Comparison of ENCODE assay signal across 8 cellular contexts in genomic region chr1:12144236-12144635, GRCh38. TPM values are rescaled to one million over a fixed set of nuclear protein-coding genes. Genes with fewer than 3 reads are reported as not detected.
A peak's percentile ranks its signal among the peaks of the same experiment; 100 is the strongest.
DNase-seq lines count a peak whose midpoint lies in the region; ATAC-seq and TF ChIP-seq lines count a peak whose summit lies in the region.
"Had no signal": no experiment of that assay in that cellular context is flagged by ENCODE, and none has a peak within 500 bp of the region (broad histone marks: within the 10 kb centered on the region; RNA-seq: fewer than 3 reads in every experiment).

No MANE protein-coding gene starts in this region.

- POLR2A ChIA-PET in activated CD8-positive, alpha-beta T cell treated with anti-CD3 and anti-CD28 coated beads for 36 hours (lab: Charles Lee), result interaction anchor here (1.0 kb wide), 2 partner anchors 9 to 11 kb away, joined by 3 to 4 read pairs; no protein-coding TSS in a partner anchor

- ATAC-seq in activated CD8-positive, alpha-beta T cell treated with anti-CD3 and anti-CD28 coated beads for 36 hours, result no peak
- peak; percentile 64 for ATAC-seq in left colon
- ATAC-seq in stimulated activated naive CD8-positive, alpha-beta T cell treated with anti-CD3 and anti-CD28 coated beads, Interleukin-15, amount 100 ng/mL, for 72 hours, result no peak
- ATAC-seq in GM21717 (IDR thresholded peaks at IDR 0.05; ENCODE audit: unreplicated experiment), result no peak

- CTCF ChIA-PET in activated CD8-positive, alpha-beta T cell treated with anti-CD3 and anti-CD28 coated beads for 36 hours (lab: Charles Lee), result interaction anchor here (1.0 to 1.3 kb wide), 2 partner anchors 34 to 64 kb away, joined by 3 to 6 read pairs; no protein-coding TSS in a partner anchor

- H3K36me3 Mint-ChIP-seq in IgD-negative memory B cell, result no peaks in the 10 kb centered on the region
- peaks cover 4% of the 10 kb centered on the region for H3K36me3 Mint-ChIP-seq in activated CD8-positive, alpha-beta T cell treated with anti-CD3 and anti-CD28 coated beads for 36 hours (ENCODE audit: low read depth)

- no peaks in the 10 kb centered on the region for H3K27me3 Mint-ChIP-seq in IgD-negative memory B cell
- H3K27me3 Mint-ChIP-seq in activated CD8-positive, alpha-beta T cell treated with anti-CD3 and anti-CD28 coated beads for 36 hours, result no peaks in the 10 kb centered on the region
- no peaks in the 10 kb centered on the region for H3K27me3 Mint-ChIP-seq in stimulated activated naive CD8-positive, alpha-beta T cell treated with anti-CD3 and anti-CD28 coated beads, Interleukin-15, amount 100 ng/mL, for 72 hours

- TF ChIP-seq CTCF in activated CD8-positive, alpha-beta T cell treated with anti-CD3 and anti-CD28 coated beads for 36 hours (IDR thresholded peaks at IDR 0.05), result no peak

- no peak for DNase-seq in activated CD8-positive, alpha-beta T cell treated with anti-CD3 and anti-CD28 coated beads for 36 hours
- peak; percentile 63 to 72 for DNase-seq in left colon
- DNase-seq in stimulated activated naive CD8-positive, alpha-beta T cell treated with anti-CD3 and anti-CD28 coated beads, Interleukin-15, amount 100 ng/mL, for 72 hours, result no peak
- DNase-seq in DMS53 treated with DMSO at 0.1 percent for 48 hours (lab: John Stamatoyannopoulos, UW; ENCODE audit: unreplicated experiment), result no peak
- DNase-seq in NAMALWA (ENCODE audit: low spot score), result no peak
- DNase-seq: NCI-H526 treated with DMSO at 0.1 percent for 48 hours had no signal

- H3K4me3 Mint-ChIP-seq in IgD-negative memory B cell, result peak overlapping the region in 3 of 4 donors; percentile 67 to 89 (median 83)
- no peak overlapping the region for H3K4me3 Mint-ChIP-seq in activated CD8-positive, alpha-beta T cell treated with anti-CD3 and anti-CD28 coated beads for 36 hours
- H3K4me3 Mint-ChIP-seq in stimulated activated naive CD8-positive, alpha-beta T cell treated with anti-CD3 and anti-CD28 coated beads, Interleukin-15, amount 100 ng/mL, for 72 hours, result peak overlapping the region in 1 of 2 donors; percentile 15

- no peaks in the 10 kb centered on the region for H3K9me3 Mint-ChIP-seq in IgD-negative memory B cell
- peaks cover 4% of the 10 kb centered on the region for H3K9me3 Mint-ChIP-seq in activated CD8-positive, alpha-beta T cell treated with anti-CD3 and anti-CD28 coated beads for 36 hours
- H3K9me3 Mint-ChIP-seq in stimulated activated naive CD8-positive, alpha-beta T cell treated with anti-CD3 and anti-CD28 coated beads, Interleukin-15, amount 100 ng/mL, for 72 hours, result no peaks in the 10 kb centered on the region

- peaks cover 33 to 46% (median 46%) of the 10 kb centered on the region in 3 donors for H3K4me1 Mint-ChIP-seq in IgD-negative memory B cell
- peaks cover 53% of the 10 kb centered on the region for H3K4me1 Mint-ChIP-seq in activated CD8-positive, alpha-beta T cell treated with anti-CD3 and anti-CD28 coated beads for 36 hours (ENCODE audit: low read depth)
- H3K4me1 Mint-ChIP-seq in stimulated activated naive CD8-positive, alpha-beta T cell treated with anti-CD3 and anti-CD28 coated beads, Interleukin-15, amount 100 ng/mL, for 72 hours, result peaks cover 78% of the 10 kb centered on the region

- intact Hi-C loops in activated CD8-positive, alpha-beta T cell treated with anti-CD3 and anti-CD28 coated beads for 36 hours (cut with micrococcal nuclease), result no loop called here
- intact Hi-C loops in left colon (cut with DNase I, micrococcal nuclease), result no loop called here

- peak overlapping the region in 2 of 3 donors; percentile 85 to 91 for H3K27ac Mint-ChIP-seq in IgD-negative memory B cell
- H3K27ac Mint-ChIP-seq in activated CD8-positive, alpha-beta T cell treated with anti-CD3 and anti-CD28 coated beads for 36 hours, result peak overlapping the region; percentile 62
- H3K27ac Mint-ChIP-seq in stimulated activated naive CD8-positive, alpha-beta T cell treated with anti-CD3 and anti-CD28 coated beads, Interleukin-15, amount 100 ng/mL, for 72 hours, result peak overlapping the region; percentile 34 to 90

RNA-seq across cellular contexts. Expression of gene TNFRSF1B, which starts 22.6 kb away (rescaled TPM):
- polyA plus RNA-seq in IgD-negative memory B cell, result 117 TPM
- total RNA-seq in activated CD8-positive, alpha-beta T cell treated with anti-CD3 and anti-CD28 coated beads for 36 hours, result 100 to 1,000 TPM; 173 to 191 TPM
- 10 to 100 TPM; 18.6 to 28.3 TPM for total RNA-seq in left colon

Comparison
In these comparisons a context has a peak if more than half of its experiments do, and no peak if none do; other contexts are left out.
1. DNase-seq: peak in left colon (2 of 2); none in activated CD8-positive, alpha-beta T cell treated with anti-CD3 and anti-CD28 coated beads for 36 hours (single experiment), stimulated activated naive CD8-positive, alpha-beta T cell treated with anti-CD3 and anti-CD28 coated beads, Interleukin-15, amount 100 ng/mL, for 72 hours (0 of 2), DMS53 treated with DMSO at 0.1 percent for 48 hours (single experiment) and NAMALWA (single experiment).
2. RNA of gene TNFRSF1B, which starts 22.6 kb away (total RNA-seq): 173 to 191 TPM in activated CD8-positive, alpha-beta T cell treated with anti-CD3 and anti-CD28 coated beads for 36 hours; 18.6 to 28.3 TPM in left colon; every median in the first group is over 4 times any median in the second.
3. Peak in every context shown above with its lines, with median percentiles within 50 percentile points of each other: H3K27ac Mint-ChIP-seq.